In genomic region chr11:116990061-116990473, GRCh38 we compare ENCODE assay signal across 11 cellular contexts.
DNase-seq lines count a peak whose midpoint lies in the region; ATAC-seq, FAIRE-seq and TF ChIP-seq lines count a peak whose summit lies in the region.
"Had no signal": no experiment of that assay in that cellular context is flagged by ENCODE, and none has a peak within 500 bp of the region (broad histone marks: within the 10 kb centered on the region; RNA-seq: fewer than 3 reads in every experiment).

No MANE protein-coding gene starts in this region.

- H3K4me3 Mint-ChIP-seq in Calu3 (ENCODE audit: low read depth, unreplicated experiment), result no peak overlapping the region

- FAIRE-seq in D721Med (lab: Jason Lieb, UNC), result no peak
- FAIRE-seq: H1 had no signal

- TF ChIP-seq CTCF in Calu3 (IDR thresholded peaks at IDR 0.05; ENCODE audit: unreplicated experiment) (no peak), fibroblast of pulmonary artery (IDR thresholded peaks at IDR 0.05; ENCODE audit: low read length, missing control alignments) (no peak), D721Med (IDR thresholded peaks at IDR 0.05; ENCODE audit: insufficient read depth, missing control alignments) (no peak)

- no peak overlapping the region for H3K4me3 ChIP-seq in fibroblast of pulmonary artery (replicated peaks; ENCODE audit: low read depth, low read length)

- peaks cover 31% of the 10 kb centered on the region for H3K4me1 Mint-ChIP-seq in Calu3 (ENCODE audit: low read depth, unreplicated experiment)

- DNase-seq in Calu3 (peak; percentile 0), fibroblast of pulmonary artery (ENCODE audit: low read depth) (peak; percentile 88), pons (ENCODE audit: low spot score) (peak; percentile 79), retina (no peak), D721Med (ENCODE audit: insufficient read length, low spot score) (no peak)
- no peak for DNase-seq in activated effector memory CD4-positive, alpha-beta T cell treated with Interleukin-2 at 50 U/mL for 16 hours
- DNase-seq: NCI-H1417, posterior cingulate gyrus had no signal

- CTCF ChIA-PET in Calu3 (lab: Charles Lee), result no interaction called here

- ATAC-seq in SK-N-SH treated with all-trans-retinoic acid at 6 μM for 48 hours, result peak; percentile 81
- ATAC-seq in HG03571 (IDR thresholded peaks at IDR 0.05; ENCODE audit: unreplicated experiment), result no peak

- no peak overlapping the region for H3K27ac Mint-ChIP-seq in Calu3 (ENCODE audit: unreplicated experiment)

- H3K27me3 Mint-ChIP-seq in Calu3 (ENCODE audit: unreplicated experiment), result no peaks in the 10 kb centered on the region

- no TSS peak for BruUV-seq in Calu3 (replicated peaks; lab: Mats Ljungman, UMichigan)

- H3K36me3 Mint-ChIP-seq in Calu3 (ENCODE audit: insufficient read depth, unreplicated experiment), result no peaks in the 10 kb centered on the region

- intact Hi-C loops in Calu3 (cut with micrococcal nuclease; ENCODE audit: unreplicated experiment), result no loop called here

- no peaks in the 10 kb centered on the region for H3K9me3 Mint-ChIP-seq in Calu3 (ENCODE audit: low read depth, unreplicated experiment)

TF ChIP-seq in SK-N-SH treated with all-trans-retinoic acid at 6 μM for 48 hours, 23 proteins besides CTCF, POLR2A, EP300 and RAD21:
- TF ChIP-seq TSHZ2 (CRISPR knock-in tag; IDR thresholded peaks at IDR 0.05), result no peak
- TF ChIP-seq ZC3H10 (CRISPR knock-in tag; IDR thresholded peaks at IDR 0.05), result no peak
- no peak for TF ChIP-seq SNAI2 (CRISPR knock-in tag; IDR thresholded peaks at IDR 0.05)
- TF ChIP-seq ARNTL (CRISPR knock-in tag; IDR thresholded peaks at IDR 0.05; ENCODE audit: borderline replicate concordance, low read depth), result no peak
- no peak for TF ChIP-seq RARB (CRISPR knock-in tag; IDR thresholded peaks at IDR 0.05)
- TF ChIP-seq POU6F1 (CRISPR knock-in tag; IDR thresholded peaks at IDR 0.05; ENCODE audit: borderline replicate concordance, low read depth), result no peak
- no peak for TF ChIP-seq OSR1 (CRISPR knock-in tag; IDR thresholded peaks at IDR 0.05)
- TF ChIP-seq ESRRG (CRISPR knock-in tag; IDR thresholded peaks at IDR 0.05), result no peak
- no peak for TF ChIP-seq ZNF8 (CRISPR knock-in tag; IDR thresholded peaks at IDR 0.05)
- TF ChIP-seq ZNF565 (CRISPR knock-in tag; conservative IDR thresholded peaks at IDR 0.05; ENCODE audit: low read depth), result no peak
- no peak for TF ChIP-seq ZFP3 (CRISPR knock-in tag; IDR thresholded peaks at IDR 0.05)
- no peak for TF ChIP-seq GLIS3 (CRISPR knock-in tag; IDR thresholded peaks at IDR 0.05)

Comparison
In these comparisons a context has a peak if more than half of its experiments do, and no peak if none do; other contexts are left out.
1. DNase-seq: peak in Calu3 (single experiment), fibroblast of pulmonary artery (single experiment) and pons (single experiment); none in retina (single experiment), activated effector memory CD4-positive, alpha-beta T cell treated with Interleukin-2 at 50 U/mL for 16 hours (single experiment) and D721Med (single experiment).